Comparison of ENCODE assay signal across 23 cellular contexts in the genomic region with DNA sequence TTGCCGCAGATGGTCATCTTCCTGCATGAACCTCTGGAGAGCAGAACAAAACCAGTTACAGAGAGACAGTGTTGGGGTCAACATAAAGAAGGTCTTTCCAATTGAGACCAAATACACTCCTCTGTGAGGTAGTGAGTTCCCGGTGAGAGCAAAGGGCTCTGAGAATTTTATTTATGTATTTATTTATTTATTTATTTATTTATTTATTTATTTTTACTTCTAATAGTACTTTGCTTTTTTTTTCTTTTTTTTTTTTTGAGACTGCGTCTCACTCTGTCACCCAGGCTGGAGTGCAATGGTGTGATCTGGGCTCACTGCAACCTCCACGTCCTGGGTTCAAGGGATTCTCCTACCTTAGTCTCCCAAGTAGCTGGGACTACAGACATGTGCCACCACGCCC.
"Had no signal": no experiment of that assay in that cellular context is flagged by ENCODE, and none has a peak within 500 bp of the region (broad histone marks: within the 10 kb centered on the region; RNA-seq: fewer than 3 reads in every experiment).

No MANE protein-coding gene starts in this region.

- ATAC-seq: esophagus mucosa; gastrocnemius medialis; psoas muscle; sciatic nerve; stimulated activated naive B cell treated with anti-CD40 and anti-IgM and Interleukin-4, amounts not matched to agents 10 μg/mL and 1 μg/mL and 100 μg/mL, for 72 hours; upper lobe of right lung had no signal

- H3K9me3 ChIP-seq: gastrocnemius medialis, neutrophil, psoas muscle, spleen, testis, tibial nerve, upper lobe of right lung, vagina had no signal

- H3K4me1 ChIP-seq: gastrocnemius medialis, psoas muscle, vagina had no signal

- H3K27ac Mint-ChIP-seq: stimulated activated naive B cell treated with anti-CD40 and anti-IgM and Interleukin-4, amounts not matched to agents 10 μg/mL and 1 μg/mL and 100 μg/mL, for 72 hours; stimulated activated naive CD8-positive, alpha-beta T cell treated with anti-CD3 and anti-CD28 coated beads, Interleukin-15, amount 100 ng/mL, for 72 hours had no signal

- H3K36me3 Mint-ChIP-seq: naive thymus-derived CD8-positive, alpha-beta T cell; stimulated activated naive B cell treated with anti-CD40 and anti-IgM and Interleukin-4, amounts not matched to agents 10 μg/mL and 1 μg/mL and 100 μg/mL, for 72 hours had no signal

- H3K4me3 ChIP-seq: dorsolateral prefrontal cortex, gastrocnemius medialis, psoas muscle, spleen, testis, tibial nerve, upper lobe of right lung, vagina had no signal

- H3K9me3 Mint-ChIP-seq: naive thymus-derived CD8-positive, alpha-beta T cell; stimulated activated naive B cell treated with anti-CD40 and anti-IgM and Interleukin-4, amounts not matched to agents 10 μg/mL and 1 μg/mL and 100 μg/mL, for 72 hours; stimulated activated naive CD8-positive, alpha-beta T cell treated with anti-CD3 and anti-CD28 coated beads, Interleukin-15, amount 100 ng/mL, for 72 hours had no signal

- H3K27ac ChIP-seq: dorsolateral prefrontal cortex, gastrocnemius medialis, neutrophil, psoas muscle, testis, tibial nerve, upper lobe of right lung, vagina had no signal

- H3K27me3 ChIP-seq: dorsolateral prefrontal cortex, gastrocnemius medialis, neutrophil, spleen, testis, tibial nerve, upper lobe of right lung, vagina had no signal

- H3K4me3 Mint-ChIP-seq: stimulated activated naive B cell treated with anti-CD40 and anti-IgM and Interleukin-4, amounts not matched to agents 10 μg/mL and 1 μg/mL and 100 μg/mL, for 72 hours had no signal

- FAIRE-seq: endometrium had no signal

- H3K27me3 Mint-ChIP-seq: naive thymus-derived CD8-positive, alpha-beta T cell; stimulated activated naive B cell treated with anti-CD40 and anti-IgM and Interleukin-4, amounts not matched to agents 10 μg/mL and 1 μg/mL and 100 μg/mL, for 72 hours had no signal

- DNase-seq: dorsolateral prefrontal cortex; effector CD8-positive, alpha-beta T cell; gastrocnemius medialis; glutamatergic neuron; islet precursor cell; mammary epithelial cell; naive thymus-derived CD8-positive, alpha-beta T cell; psoas muscle; retina; spleen; stimulated activated CD4-positive, alpha-beta T cell treated with anti-CD3 and anti-CD28 coated beads, Interleukin-15, amount 100 ng/mL, for 24 hours; stimulated activated CD4-positive, alpha-beta T cell treated with anti-CD3 and anti-CD28 coated beads, Interleukin-1b, Interleukin-23, amount 100 ng/mL, for 48 hours; stimulated activated CD4-positive, alpha-beta T cell treated with anti-CD3 and anti-CD28 coated beads, Interleukin-4, amount 100 ng/mL, for 24 hours; stimulated activated naive B cell treated with anti-CD40 and anti-IgM and Interleukin-4, amounts not matched to agents 10 μg/mL and 1 μg/mL and 100 μg/mL, for 72 hours; stimulated activated naive CD8-positive, alpha-beta T cell treated with anti-CD3 and anti-CD28 coated beads, Interleukin-15, amount 100 ng/mL, for 72 hours; testis; upper lobe of right lung had no signal

- H3K36me3 ChIP-seq: gastrocnemius medialis, neutrophil, spleen, tibial nerve, upper lobe of right lung, vagina had no signal
